In genomic region chr10:105597297-105597696, GRCh38 we compare ENCODE assay signal across 15 cellular contexts.
DNase-seq lines count a peak whose midpoint lies in the region; ATAC-seq and TF ChIP-seq lines count a peak whose summit lies in the region.
"Had no signal": no experiment of that assay in that cellular context is flagged by ENCODE, and none has a peak within 500 bp of the region (broad histone marks: within the 10 kb centered on the region; RNA-seq: fewer than 3 reads in every experiment).

No MANE protein-coding gene starts in this region.

- no peak overlapping the region for H3K4me3 ChIP-seq in IMR-90 (ENCODE audit: insufficient read depth, low read depth, low read length)
- H3K4me3 ChIP-seq in RWPE2 (ENCODE audit: severe bottlenecking): no peak overlapping the region
- H3K4me3 ChIP-seq: GM23338 had no signal

- H4K20me1 ChIP-seq in IMR-90 (ENCODE audit: insufficient read depth, low read length): no peaks in the 10 kb centered on the region

- in situ Hi-C loops in IMR-90 (cut with MboI; ENCODE audit: low sequenced_read_pairs): no loop called here

- H3K4me2 ChIP-seq in IMR-90 (ENCODE audit: low read depth, low read length): no peak overlapping the region
- H3K4me2 ChIP-seq: GM23338 had no signal

- no CpG with 5 or more reads among the region's 1 CpG for WGBS in IMR-90 (ENCODE audit: extremely low coverage in 2 of 2, insufficient read length in 1 of 2), 2 experiments

- no peaks in the 10 kb centered on the region for H3K9me1 ChIP-seq in IMR-90 (ENCODE audit: insufficient read depth, low read length)

- H2BK5ac ChIP-seq in IMR-90 (ENCODE audit: low read depth, low read length, poor library complexity, severe bottlenecking): no peak overlapping the region

- H3K79me1 ChIP-seq in IMR-90 (ENCODE audit: low read depth in 1 of 2, low read length in 2 of 2): no peaks in the 10 kb centered on the region

- no peak overlapping the region for H3K56ac ChIP-seq in IMR-90 (ENCODE audit: extremely low read depth, insufficient read depth, low read length)

- BruUV-seq in IMR-90 (replicated peaks; lab: Mats Ljungman, UMichigan): no TSS peak

- H3K27me3 ChIP-seq in IMR-90 (ENCODE audit: control insufficient read depth, insufficient read depth, low read length) (no peaks in the 10 kb centered on the region), RWPE2 (ENCODE audit: insufficient read depth, poor library complexity, severe bottlenecking) (no peaks in the 10 kb centered on the region)
- H3K27me3 ChIP-seq: BE2C had no signal

- H3K27ac ChIP-seq in IMR-90 (ENCODE audit: insufficient read depth, low read length) (no peak overlapping the region), RWPE2 (ENCODE audit: poor library complexity, severe bottlenecking) (no peak overlapping the region)
- H3K27ac ChIP-seq: C4-2B had no signal

- no peak overlapping the region for H3K18ac ChIP-seq in IMR-90 (ENCODE audit: low read depth, low read length)

- H2AFZ ChIP-seq in IMR-90 (replicated peaks; ENCODE audit: low read length, poor library complexity): no peak overlapping the region
- H2AFZ ChIP-seq: GM23338 had no signal

- H4K91ac ChIP-seq in IMR-90 (ENCODE audit: insufficient read depth, low read depth, low read length): no peak overlapping the region

- no peak overlapping the region for H3K23ac ChIP-seq in IMR-90 (ENCODE audit: low read depth, low read length)

- H3K4ac ChIP-seq in IMR-90 (ENCODE audit: low read depth, low read length): no peak overlapping the region

- no peak overlapping the region for H2BK15ac ChIP-seq in IMR-90 (ENCODE audit: low read depth, low read length)

- ATAC-seq in IMR-90 (ENCODE audit: low read depth) (peak; percentile 32; the same call in 1 of the 2 replicates), RWPE2 (ENCODE audit: low read depth) (0 out of 3 replicates have a peak, but pooled peaks have one; percentile 19), HG03460 (IDR thresholded peaks at IDR 0.05; ENCODE audit: unreplicated experiment) (no peak)
- ATAC-seq: GM23338 had no signal

- CTCF ChIA-PET in IMR-90 (lab: Yijun Ruan, JAX): interaction anchor here (0.6 kb wide), 1 partner anchor 12 kb away, joined by 3 read pairs; no protein-coding TSS in a partner anchor

- no peak overlapping the region for H4K8ac ChIP-seq in IMR-90 (ENCODE audit: low read depth in 2 of 2, low read length in 2 of 2)

- intact Hi-C loops in IMR-90 (cut with micrococcal nuclease): no loop called here

- H3K36me3 ChIP-seq in IMR-90 (ENCODE audit: control insufficient read depth, insufficient read depth, low read length): no peaks in the 10 kb centered on the region
- H3K36me3 ChIP-seq in RWPE2 (ENCODE audit: low read depth): no peaks in the 10 kb centered on the region
- H3K36me3 ChIP-seq: BE2C had no signal

- POLR2A ChIA-PET in IMR-90 (lab: Charles Lee; ENCODE audit: unreplicated experiment): no interaction called here

- no peak for TF ChIP-seq POLR2A in IMR-90 (IDR thresholded peaks at IDR 0.05; ENCODE audit: low read depth, low read length)

- H2BK20ac ChIP-seq in IMR-90 (ENCODE audit: low read depth, low read length): no peak overlapping the region

- TF ChIP-seq CTCF in IMR-90 (conservative IDR thresholded peaks at IDR 0.05; ENCODE audit: low read depth, low read length) (no peak), RWPE2 (IDR thresholded peaks at IDR 0.05; ENCODE audit: poor library complexity, severe bottlenecking) (no peak)

- H2BK120ac ChIP-seq in IMR-90 (ENCODE audit: low read depth, low read length): no peak overlapping the region

- no peaks in the 10 kb centered on the region for H3K9me3 ChIP-seq in IMR-90 (ENCODE audit: control insufficient read depth, insufficient read depth, low read length)
- H3K9me3 ChIP-seq in RWPE2 (ENCODE audit: severe bottlenecking): no peaks in the 10 kb centered on the region
- H3K9me3 ChIP-seq: BE2C had no signal

- DNase-seq in EL (peak; percentile 18), IMR-90 (peak; percentile 40), RWPE2 (ENCODE audit: low spot score) (no peak), retina (peak; percentile 28), midbrain (lab: John Stamatoyannopoulos, UW) (no peak)
- DNase-seq in activated CD8-positive, alpha-beta memory T cell treated with anti-CD3 and anti-CD28 coated beads for 24 hours: no peak
- DNase-seq: BE2C; CD4-positive, alpha-beta memory T cell; DMS153; DMS79 treated with DMSO at 0.1 percent for 48 hours; GDM1; H7 had no signal

- no peak overlapping the region for H2AK9ac ChIP-seq in IMR-90 (replicated peaks; ENCODE audit: low read depth, low read length, poor library complexity)

- TF ChIP-seq RAD21 in IMR-90 (IDR thresholded peaks at IDR 0.05; ENCODE audit: low read length): no peak

- H2AK5ac ChIP-seq in IMR-90 (ENCODE audit: low read depth, low read length): no peak overlapping the region

- dilution Hi-C loops in IMR-90 (cut with HindIII; ENCODE audit: low sequenced_read_pairs, unreplicated experiment): no loop called here

- H3K4me1 ChIP-seq in IMR-90 (ENCODE audit: control insufficient read depth, insufficient read depth, low read length) (no peaks in the 10 kb centered on the region), RWPE2 (ENCODE audit: insufficient read depth, poor library complexity, severe bottlenecking) (no peaks in the 10 kb centered on the region)
- H3K4me1 ChIP-seq: BE2C had no signal

- no peak overlapping the region for H3K9ac ChIP-seq in IMR-90 (ENCODE audit: low read depth, low read length)

- no peak overlapping the region for H3K14ac ChIP-seq in IMR-90 (replicated peaks; ENCODE audit: low read depth, low read length)

- no peak overlapping the region for H4K5ac ChIP-seq in IMR-90 (ENCODE audit: low read depth, low read length)

TF ChIP-seq in IMR-90, 13 proteins besides CTCF, POLR2A, EP300 and RAD21:
- TF ChIP-seq NFE2L2 (IDR thresholded peaks at IDR 0.05; ENCODE audit: low read depth, low read length) (no peak), MXI1 (IDR thresholded peaks at IDR 0.05; ENCODE audit: borderline replicate concordance, low read depth, low read length) (no peak), SMC3 (IDR thresholded peaks at IDR 0.05; ENCODE audit: low read depth, low read length) (no peak), CHD1 (IDR thresholded peaks at IDR 0.05; ENCODE audit: low read depth, low read length) (no peak), MAZ (IDR thresholded peaks at IDR 0.05; ENCODE audit: borderline replicate concordance, low read depth, low read length) (no peak), FOS (IDR thresholded peaks at IDR 0.05; ENCODE audit: low read depth, low read length) (no peak)
- TF ChIP-seq, protein P1, sequence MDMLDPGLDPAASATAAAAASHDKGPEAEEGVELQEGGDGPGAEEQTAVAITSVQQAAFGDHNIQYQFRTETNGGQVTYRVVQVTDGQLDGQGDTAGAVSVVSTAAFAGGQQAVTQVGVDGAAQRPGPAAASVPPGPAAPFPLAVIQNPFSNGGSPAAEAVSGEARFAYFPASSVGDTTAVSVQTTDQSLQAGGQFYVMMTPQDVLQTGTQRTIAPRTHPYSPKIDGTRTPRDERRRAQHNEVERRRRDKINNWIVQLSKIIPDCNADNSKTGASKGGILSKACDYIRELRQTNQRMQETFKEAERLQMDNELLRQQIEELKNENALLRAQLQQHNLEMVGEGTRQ (IDR thresholded peaks at IDR 0.05; ENCODE audit: low read depth, low read length): no peak
- TF ChIP-seq, protein P2, sequence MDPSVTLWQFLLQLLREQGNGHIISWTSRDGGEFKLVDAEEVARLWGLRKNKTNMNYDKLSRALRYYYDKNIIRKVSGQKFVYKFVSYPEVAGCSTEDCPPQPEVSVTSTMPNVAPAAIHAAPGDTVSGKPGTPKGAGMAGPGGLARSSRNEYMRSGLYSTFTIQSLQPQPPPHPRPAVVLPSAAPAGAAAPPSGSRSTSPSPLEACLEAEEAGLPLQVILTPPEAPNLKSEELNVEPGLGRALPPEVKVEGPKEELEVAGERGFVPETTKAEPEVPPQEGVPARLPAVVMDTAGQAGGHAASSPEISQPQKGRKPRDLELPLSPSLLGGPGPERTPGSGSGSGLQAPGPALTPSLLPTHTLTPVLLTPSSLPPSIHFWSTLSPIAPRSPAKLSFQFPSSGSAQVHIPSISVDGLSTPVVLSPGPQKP (IDR thresholded peaks at IDR 0.05; ENCODE audit: borderline replicate concordance, low read depth, low read length): no peak

Comparison
In these comparisons a context has a peak if more than half of its experiments do, and no peak if none do; other contexts are left out.
1. DNase-seq: peak in EL (single experiment), IMR-90 (single experiment) and retina (single experiment); none in RWPE2 (single experiment), activated CD8-positive, alpha-beta memory T cell treated with anti-CD3 and anti-CD28 coated beads for 24 hours (single experiment) and midbrain (single experiment).